In the genomic region with DNA sequence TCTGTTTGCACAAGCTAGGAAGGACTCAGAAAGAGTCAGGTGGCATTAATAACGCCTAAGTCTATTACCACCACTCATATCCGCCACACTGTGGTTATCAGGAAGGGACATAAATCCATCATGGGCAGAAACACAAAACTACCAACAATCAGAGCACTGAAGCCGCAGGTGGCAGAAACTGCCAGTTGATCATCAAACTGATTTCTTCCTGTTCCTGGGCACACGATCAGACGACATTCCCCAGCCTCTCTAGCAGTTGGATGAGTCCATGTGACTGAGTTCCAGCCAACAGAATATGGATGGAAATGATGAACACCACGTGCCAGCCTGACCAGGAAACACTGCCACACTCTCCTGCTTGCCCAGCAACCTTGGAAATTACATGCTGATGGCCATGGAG, we compare ENCODE assay signal across 22 cellular contexts.
"Had no signal": no experiment of that assay in that cellular context is flagged by ENCODE, and none has a peak within 500 bp of the region (broad histone marks: within the 10 kb centered on the region; RNA-seq: fewer than 3 reads in every experiment).

No MANE protein-coding gene starts in this region.

- DNase-seq: activated B cell treated with CpG ODN at 0.5 μM for 24 hours; activated CD4-positive, alpha-beta T cell treated with anti-CD3 and anti-CD28 coated beads for 48 hours; activated CD4-positive, alpha-beta T cell treated with anti-CD3 and anti-CD28 coated beads, Interleukin-2, amount 50 U/mL, for 1 hour; activated CD4-positive, alpha-beta T cell treated with anti-CD3 and anti-CD28 coated beads, Interleukin-2, amount 50 U/mL, for 48 hours; activated CD8-positive, alpha-beta memory T cell treated with anti-CD3 and anti-CD28 coated beads for 24 hours; activated CD8-positive, alpha-beta T cell treated with anti-CD3 and anti-CD28 coated beads for 36 hours; activated effector memory CD4-positive, alpha-beta T cell treated with Interleukin-2 at 50 U/mL for 16 hours; activated gamma-delta T cell treated with Interleukin-2 at 50 U/mL for 16 hours; activated naive CD4-positive, alpha-beta T cell treated with anti-CD3 and anti-CD28 coated beads, Interleukin-2, amount 50 U/mL, for 16 hours; activated naive CD4-positive, alpha-beta T cell treated with Interleukin-2 at 50 U/mL for 16 hours; activated T-cell treated with anti-CD3 and anti-CD28 coated beads, Interleukin-2, amount 50 U/mL, for 4 hours; amniotic stem cell; anterior cingulate cortex; brain microvascular endothelial cell; colonic mucosa; effector CD8-positive, alpha-beta T cell; foreskin fibroblast; head of caudate nucleus; T1000; WERI-Rb-1 had no signal

- ATAC-seq: activated CD4-positive, CD25-positive, alpha-beta regulatory T cell treated with anti-CD3 and anti-CD28 coated beads, Interleukin-2, amount 50 U/mL, for 24 hours; activated CD8-positive, alpha-beta T cell treated with anti-CD3 and anti-CD28 coated beads for 36 hours; activated T-cell treated with anti-CD3 and anti-CD28 coated beads, Interleukin-2, amount 50 U/mL, for 4 hours; activated T-helper 17 cell treated with anti-CD3 and anti-CD28 coated beads, Interleukin-2, amount 50 U/mL, for 72 hours had no signal
